2 cellular contexts compared by ENCODE assay signal in the genomic region with DNA sequence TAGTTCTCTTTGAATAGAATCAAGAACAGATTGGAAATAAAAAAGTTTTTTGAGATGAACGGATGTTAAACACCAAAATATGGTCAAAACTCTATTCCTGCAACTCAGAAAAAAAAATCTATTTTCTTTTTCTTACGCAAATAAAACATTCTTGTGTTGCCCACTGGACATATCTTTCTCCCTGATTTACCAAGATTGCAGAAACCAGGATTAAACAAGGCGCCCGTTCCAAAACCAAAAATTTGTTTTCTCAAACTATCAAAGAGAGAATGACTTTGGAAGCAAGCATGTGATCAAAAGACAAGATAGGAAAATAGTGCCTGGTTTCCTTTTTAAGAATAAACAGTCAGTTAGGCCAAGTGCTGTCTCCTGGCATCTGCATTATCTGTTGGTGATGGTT.
TF ChIP-seq lines count a peak whose summit lies in the region.

No MANE protein-coding gene starts in this region.

TF ChIP-seq in SK-N-SH, 30 proteins besides CTCF, POLR2A, EP300 and RAD21 (continued from another document):
- TF ChIP-seq, protein P1, sequence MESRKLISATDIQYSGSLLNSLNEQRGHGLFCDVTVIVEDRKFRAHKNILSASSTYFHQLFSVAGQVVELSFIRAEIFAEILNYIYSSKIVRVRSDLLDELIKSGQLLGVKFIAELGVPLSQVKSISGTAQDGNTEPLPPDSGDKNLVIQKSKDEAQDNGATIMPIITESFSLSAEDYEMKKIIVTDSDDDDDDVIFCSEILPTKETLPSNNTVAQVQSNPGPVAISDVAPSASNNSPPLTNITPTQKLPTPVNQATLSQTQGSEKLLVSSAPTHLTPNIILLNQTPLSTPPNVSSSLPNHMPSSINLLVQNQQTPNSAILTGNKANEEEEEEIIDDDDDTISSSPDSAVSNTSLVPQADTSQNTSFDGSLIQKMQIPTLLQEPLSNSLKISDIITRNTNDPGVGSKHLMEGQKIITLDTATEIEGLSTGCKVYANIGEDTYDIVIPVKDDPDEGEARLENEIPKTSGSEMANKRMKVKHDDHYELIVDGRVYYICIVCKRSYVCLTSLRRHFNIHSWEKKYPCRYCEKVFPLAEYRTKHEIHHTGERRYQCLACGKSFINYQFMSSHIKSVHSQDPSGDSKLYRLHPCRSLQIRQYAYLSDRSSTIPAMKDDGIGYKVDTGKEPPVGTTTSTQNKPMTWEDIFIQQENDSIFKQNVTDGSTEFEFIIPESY (IDR thresholded peaks at IDR 0.05; ENCODE audit: borderline replicate concordance, low read depth): no peak
- TF ChIP-seq POLR2AphosphoS5 (IDR thresholded peaks at IDR 0.05; ENCODE audit: low read depth, low read length) (no peak), NFIC (IDR thresholded peaks at IDR 0.05; ENCODE audit: borderline replicate concordance) (no peak), TEAD4 (IDR thresholded peaks at IDR 0.05; ENCODE audit: borderline replicate concordance, insufficient read depth) (no peak), EZH2phosphoT487 (IDR thresholded peaks at IDR 0.05; ENCODE audit: borderline replicate concordance, low read depth) (no peak), CHD2 (IDR thresholded peaks at IDR 0.05; ENCODE audit: low read length, partially characterized antibody) (no peak), ELF1 (IDR thresholded peaks at IDR 0.05) (no peak), FOSL2 (IDR thresholded peaks at IDR 0.05; ENCODE audit: borderline replicate concordance, low read depth) (no peak), NRF1 (IDR thresholded peaks at IDR 0.05; ENCODE audit: low read depth, low read length) (no peak), SIN3A (IDR thresholded peaks at IDR 0.05; ENCODE audit: borderline replicate concordance, low read depth, low read length) (no peak), TCF12 (IDR thresholded peaks at IDR 0.05) (no peak)
- TF ChIP-seq, protein P2, sequence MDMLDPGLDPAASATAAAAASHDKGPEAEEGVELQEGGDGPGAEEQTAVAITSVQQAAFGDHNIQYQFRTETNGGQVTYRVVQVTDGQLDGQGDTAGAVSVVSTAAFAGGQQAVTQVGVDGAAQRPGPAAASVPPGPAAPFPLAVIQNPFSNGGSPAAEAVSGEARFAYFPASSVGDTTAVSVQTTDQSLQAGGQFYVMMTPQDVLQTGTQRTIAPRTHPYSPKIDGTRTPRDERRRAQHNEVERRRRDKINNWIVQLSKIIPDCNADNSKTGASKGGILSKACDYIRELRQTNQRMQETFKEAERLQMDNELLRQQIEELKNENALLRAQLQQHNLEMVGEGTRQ (IDR thresholded peaks at IDR 0.05; ENCODE audit: borderline replicate concordance, low read depth, low read length): no peak
- TF ChIP-seq, protein P3, sequence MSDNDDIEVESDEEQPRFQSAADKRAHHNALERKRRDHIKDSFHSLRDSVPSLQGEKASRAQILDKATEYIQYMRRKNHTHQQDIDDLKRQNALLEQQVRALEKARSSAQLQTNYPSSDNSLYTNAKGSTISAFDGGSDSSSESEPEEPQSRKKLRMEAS (IDR thresholded peaks at IDR 0.05; ENCODE audit: low read depth): no peak
- TF ChIP-seq, protein P4, sequence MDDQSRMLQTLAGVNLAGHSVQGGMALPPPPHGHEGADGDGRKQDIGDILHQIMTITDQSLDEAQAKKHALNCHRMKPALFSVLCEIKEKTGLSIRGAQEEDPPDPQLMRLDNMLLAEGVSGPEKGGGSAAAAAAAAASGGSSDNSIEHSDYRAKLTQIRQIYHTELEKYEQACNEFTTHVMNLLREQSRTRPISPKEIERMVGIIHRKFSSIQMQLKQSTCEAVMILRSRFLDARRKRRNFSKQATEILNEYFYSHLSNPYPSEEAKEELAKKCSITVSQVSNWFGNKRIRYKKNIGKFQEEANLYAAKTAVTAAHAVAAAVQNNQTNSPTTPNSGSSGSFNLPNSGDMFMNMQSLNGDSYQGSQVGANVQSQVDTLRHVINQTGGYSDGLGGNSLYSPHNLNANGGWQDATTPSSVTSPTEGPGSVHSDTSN (IDR thresholded peaks at IDR 0.05): no peak

TF ChIP-seq in SK-N-SH treated with all-trans-retinoic acid at 6 μM for 48 hours, 23 proteins besides CTCF, POLR2A, EP300 and RAD21 (continued from another document):
- TF ChIP-seq, protein P5, sequence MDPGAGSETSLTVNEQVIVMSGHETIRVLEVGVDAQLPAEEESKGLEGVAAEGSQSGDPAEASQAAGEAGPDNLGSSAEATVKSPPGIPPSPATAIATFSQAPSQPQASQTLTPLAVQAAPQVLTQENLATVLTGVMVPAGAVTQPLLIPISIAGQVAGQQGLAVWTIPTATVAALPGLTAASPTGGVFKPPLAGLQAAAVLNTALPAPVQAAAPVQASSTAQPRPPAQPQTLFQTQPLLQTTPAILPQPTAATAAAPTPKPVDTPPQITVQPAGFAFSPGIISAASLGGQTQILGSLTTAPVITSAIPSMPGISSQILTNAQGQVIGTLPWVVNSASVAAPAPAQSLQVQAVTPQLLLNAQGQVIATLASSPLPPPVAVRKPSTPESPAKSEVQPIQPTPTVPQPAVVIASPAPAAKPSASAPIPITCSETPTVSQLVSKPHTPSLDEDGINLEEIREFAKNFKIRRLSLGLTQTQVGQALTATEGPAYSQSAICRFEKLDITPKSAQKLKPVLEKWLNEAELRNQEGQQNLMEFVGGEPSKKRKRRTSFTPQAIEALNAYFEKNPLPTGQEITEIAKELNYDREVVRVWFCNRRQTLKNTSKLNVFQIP (CRISPR knock-in tag; IDR thresholded peaks at IDR 0.05; ENCODE audit: borderline replicate concordance, low read depth): no peak
- TF ChIP-seq TOX (CRISPR knock-in tag; IDR thresholded peaks at IDR 0.05; ENCODE audit: borderline replicate concordance): no peak
- TF ChIP-seq, protein P6, sequence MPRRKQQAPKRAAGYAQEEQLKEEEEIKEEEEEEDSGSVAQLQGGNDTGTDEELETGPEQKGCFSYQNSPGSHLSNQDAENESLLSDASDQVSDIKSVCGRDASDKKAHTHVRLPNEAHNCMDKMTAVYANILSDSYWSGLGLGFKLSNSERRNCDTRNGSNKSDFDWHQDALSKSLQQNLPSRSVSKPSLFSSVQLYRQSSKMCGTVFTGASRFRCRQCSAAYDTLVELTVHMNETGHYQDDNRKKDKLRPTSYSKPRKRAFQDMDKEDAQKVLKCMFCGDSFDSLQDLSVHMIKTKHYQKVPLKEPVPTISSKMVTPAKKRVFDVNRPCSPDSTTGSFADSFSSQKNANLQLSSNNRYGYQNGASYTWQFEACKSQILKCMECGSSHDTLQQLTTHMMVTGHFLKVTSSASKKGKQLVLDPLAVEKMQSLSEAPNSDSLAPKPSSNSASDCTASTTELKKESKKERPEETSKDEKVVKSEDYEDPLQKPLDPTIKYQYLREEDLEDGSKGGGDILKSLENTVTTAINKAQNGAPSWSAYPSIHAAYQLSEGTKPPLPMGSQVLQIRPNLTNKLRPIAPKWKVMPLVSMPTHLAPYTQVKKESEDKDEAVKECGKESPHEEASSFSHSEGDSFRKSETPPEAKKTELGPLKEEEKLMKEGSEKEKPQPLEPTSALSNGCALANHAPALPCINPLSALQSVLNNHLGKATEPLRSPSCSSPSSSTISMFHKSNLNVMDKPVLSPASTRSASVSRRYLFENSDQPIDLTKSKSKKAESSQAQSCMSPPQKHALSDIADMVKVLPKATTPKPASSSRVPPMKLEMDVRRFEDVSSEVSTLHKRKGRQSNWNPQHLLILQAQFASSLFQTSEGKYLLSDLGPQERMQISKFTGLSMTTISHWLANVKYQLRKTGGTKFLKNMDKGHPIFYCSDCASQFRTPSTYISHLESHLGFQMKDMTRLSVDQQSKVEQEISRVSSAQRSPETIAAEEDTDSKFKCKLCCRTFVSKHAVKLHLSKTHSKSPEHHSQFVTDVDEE (CRISPR knock-in tag; IDR thresholded peaks at IDR 0.05): no peak
- no peak for TF ChIP-seq CSDC2 (CRISPR knock-in tag; IDR thresholded peaks at IDR 0.05)
- TF ChIP-seq ZNF70 (CRISPR knock-in tag; IDR thresholded peaks at IDR 0.05): no peak
- TF ChIP-seq, protein P7, sequence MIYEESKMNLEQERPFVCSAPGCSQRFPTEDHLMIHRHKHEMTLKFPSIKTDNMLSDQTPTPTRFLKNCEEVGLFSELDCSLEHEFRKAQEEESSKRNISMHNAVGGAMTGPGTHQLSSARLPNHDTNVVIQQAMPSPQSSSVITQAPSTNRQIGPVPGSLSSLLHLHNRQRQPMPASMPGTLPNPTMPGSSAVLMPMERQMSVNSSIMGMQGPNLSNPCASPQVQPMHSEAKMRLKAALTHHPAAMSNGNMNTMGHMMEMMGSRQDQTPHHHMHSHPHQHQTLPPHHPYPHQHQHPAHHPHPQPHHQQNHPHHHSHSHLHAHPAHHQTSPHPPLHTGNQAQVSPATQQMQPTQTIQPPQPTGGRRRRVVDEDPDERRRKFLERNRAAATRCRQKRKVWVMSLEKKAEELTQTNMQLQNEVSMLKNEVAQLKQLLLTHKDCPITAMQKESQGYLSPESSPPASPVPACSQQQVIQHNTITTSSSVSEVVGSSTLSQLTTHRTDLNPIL (CRISPR knock-in tag; IDR thresholded peaks at IDR 0.05; ENCODE audit: low read depth): no peak
- TF ChIP-seq RARB (CRISPR knock-in tag; IDR thresholded peaks at IDR 0.05): no peak
- TF ChIP-seq, protein P8, sequence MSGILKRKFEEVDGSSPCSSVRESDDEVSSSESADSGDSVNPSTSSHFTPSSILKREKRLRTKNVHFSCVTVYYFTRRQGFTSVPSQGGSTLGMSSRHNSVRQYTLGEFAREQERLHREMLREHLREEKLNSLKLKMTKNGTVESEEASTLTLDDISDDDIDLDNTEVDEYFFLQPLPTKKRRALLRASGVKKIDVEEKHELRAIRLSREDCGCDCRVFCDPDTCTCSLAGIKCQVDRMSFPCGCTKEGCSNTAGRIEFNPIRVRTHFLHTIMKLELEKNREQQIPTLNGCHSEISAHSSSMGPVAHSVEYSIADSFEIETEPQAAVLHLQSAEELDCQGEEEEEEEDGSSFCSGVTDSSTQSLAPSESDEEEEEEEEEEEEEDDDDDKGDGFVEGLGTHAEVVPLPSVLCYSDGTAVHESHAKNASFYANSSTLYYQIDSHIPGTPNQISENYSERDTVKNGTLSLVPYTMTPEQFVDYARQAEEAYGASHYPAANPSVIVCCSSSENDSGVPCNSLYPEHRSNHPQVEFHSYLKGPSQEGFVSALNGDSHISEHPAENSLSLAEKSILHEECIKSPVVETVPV (CRISPR knock-in tag; IDR thresholded peaks at IDR 0.05): no peak
